In genomic region chr17:76426853-76427252, GRCh38 we compare ENCODE assay signal across 1 cellular context.
TF ChIP-seq lines count a peak whose summit lies in the region.

No MANE protein-coding gene starts in this region.

TF ChIP-seq in IMR-90, 13 proteins besides CTCF, POLR2A, EP300 and RAD21:
- no peak for TF ChIP-seq FOS (IDR thresholded peaks at IDR 0.05; ENCODE audit: low read depth, low read length)
- TF ChIP-seq USF2 (IDR thresholded peaks at IDR 0.05; ENCODE audit: low read depth, low read length) = no peak
- no peak for TF ChIP-seq CHD1 (IDR thresholded peaks at IDR 0.05; ENCODE audit: low read depth, low read length)
- TF ChIP-seq RFX5 (IDR thresholded peaks at IDR 0.05; ENCODE audit: low read depth, low read length) = no peak
- TF ChIP-seq CEBPB (IDR thresholded peaks at IDR 0.05; ENCODE audit: low read depth, low read length) = no peak
- TF ChIP-seq MAZ (IDR thresholded peaks at IDR 0.05; ENCODE audit: borderline replicate concordance, low read depth, low read length) = no peak
- TF ChIP-seq MXI1 (IDR thresholded peaks at IDR 0.05; ENCODE audit: borderline replicate concordance, low read depth, low read length) = no peak
- no peak for TF ChIP-seq MAFK (IDR thresholded peaks at IDR 0.05; ENCODE audit: low read depth, low read length)
- TF ChIP-seq RCOR1 (IDR thresholded peaks at IDR 0.05; ENCODE audit: insufficient replicate concordance, low read length) = no peak
- no peak for TF ChIP-seq BHLHE40 (IDR thresholded peaks at IDR 0.05; ENCODE audit: low read depth, low read length)
- TF ChIP-seq ELK1 (IDR thresholded peaks at IDR 0.05; ENCODE audit: borderline replicate concordance, low read depth, low read length) = no peak
- TF ChIP-seq SMC3 (IDR thresholded peaks at IDR 0.05; ENCODE audit: low read depth, low read length) = no peak
- TF ChIP-seq NFE2L2 (IDR thresholded peaks at IDR 0.05; ENCODE audit: low read depth, low read length) = no peak
